ENCODE assay signal across 2 cellular contexts in the genomic region with DNA sequence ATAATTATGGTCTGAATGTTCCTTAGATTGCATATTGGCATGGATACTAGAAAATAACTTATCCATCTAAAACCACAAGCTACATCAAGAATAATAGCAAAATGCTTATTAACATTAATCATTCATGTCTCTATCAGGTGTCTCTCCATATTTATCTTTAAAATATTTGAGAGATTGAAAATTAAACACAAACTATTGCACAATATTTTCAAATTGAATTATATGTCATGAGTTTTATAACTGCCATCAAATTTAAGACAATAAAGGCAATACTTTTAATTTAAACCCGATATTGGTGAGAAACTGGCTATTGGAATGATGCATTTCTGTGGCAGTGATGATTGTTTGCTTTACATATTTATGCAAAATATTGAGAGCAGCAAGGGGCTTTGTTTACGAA.
TF ChIP-seq lines count a peak whose summit lies in the region.

No MANE protein-coding gene starts in this region.

TF ChIP-seq in IMR-90, 13 proteins besides CTCF, POLR2A, EP300 and RAD21:
- peak; percentile 64 for TF ChIP-seq CEBPB (IDR thresholded peaks at IDR 0.05; ENCODE audit: low read depth, low read length)
- TF ChIP-seq, protein P1, sequence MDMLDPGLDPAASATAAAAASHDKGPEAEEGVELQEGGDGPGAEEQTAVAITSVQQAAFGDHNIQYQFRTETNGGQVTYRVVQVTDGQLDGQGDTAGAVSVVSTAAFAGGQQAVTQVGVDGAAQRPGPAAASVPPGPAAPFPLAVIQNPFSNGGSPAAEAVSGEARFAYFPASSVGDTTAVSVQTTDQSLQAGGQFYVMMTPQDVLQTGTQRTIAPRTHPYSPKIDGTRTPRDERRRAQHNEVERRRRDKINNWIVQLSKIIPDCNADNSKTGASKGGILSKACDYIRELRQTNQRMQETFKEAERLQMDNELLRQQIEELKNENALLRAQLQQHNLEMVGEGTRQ (IDR thresholded peaks at IDR 0.05; ENCODE audit: low read depth, low read length) = no peak

TF ChIP-seq in K562, 482 proteins besides CTCF, POLR2A, EP300 and RAD21:
- TF ChIP-seq MBD2 (IDR thresholded peaks at IDR 0.05; ENCODE audit: borderline replicate concordance, low read depth) (no peak), CEBPB (tag; IDR thresholded peaks at IDR 0.05) (peak; percentile 85), MCM3 (IDR thresholded peaks at IDR 0.05) (no peak), KHSRP (IDR thresholded peaks at IDR 0.05) (no peak), CBX2 (IDR thresholded peaks at IDR 0.05; ENCODE audit: insufficient read depth, low read length, poor library complexity, severe bottlenecking) (no peak), SPI1 (IDR thresholded peaks at IDR 0.05; ENCODE audit: borderline replicate concordance, low read depth, low read length) (no peak), CHCHD3 (CRISPR knock-in tag; IDR thresholded peaks at IDR 0.05) (no peak), HNRNPUL1 (IDR thresholded peaks at IDR 0.05; ENCODE audit: low read length) (no peak), ARNT (IDR thresholded peaks at IDR 0.05) (no peak), ZNF224 (CRISPR knock-in tag; IDR thresholded peaks at IDR 0.05) (no peak), HMGN3 (IDR thresholded peaks at IDR 0.05; ENCODE audit: borderline replicate concordance, extremely low read depth, insufficient read length, low read depth, low read length) (no peak), NCOA6 (IDR thresholded peaks at IDR 0.05) (no peak), MEIS2 (IDR thresholded peaks at IDR 0.05; ENCODE audit: partially characterized antibody) (no peak), CEBPG (CRISPR knock-in tag; IDR thresholded peaks at IDR 0.05) (no peak), CEBPG (tag; conservative IDR thresholded peaks at IDR 0.05 in 1 of 2, IDR thresholded peaks at IDR 0.05 in 1 of 2) (peak in 1 of 2 experiments; percentile 94; a peak in 2 of 4 replicates), NBN (IDR thresholded peaks at IDR 0.05; ENCODE audit: low read depth) (no peak)
- TF ChIP-seq, protein P2, sequence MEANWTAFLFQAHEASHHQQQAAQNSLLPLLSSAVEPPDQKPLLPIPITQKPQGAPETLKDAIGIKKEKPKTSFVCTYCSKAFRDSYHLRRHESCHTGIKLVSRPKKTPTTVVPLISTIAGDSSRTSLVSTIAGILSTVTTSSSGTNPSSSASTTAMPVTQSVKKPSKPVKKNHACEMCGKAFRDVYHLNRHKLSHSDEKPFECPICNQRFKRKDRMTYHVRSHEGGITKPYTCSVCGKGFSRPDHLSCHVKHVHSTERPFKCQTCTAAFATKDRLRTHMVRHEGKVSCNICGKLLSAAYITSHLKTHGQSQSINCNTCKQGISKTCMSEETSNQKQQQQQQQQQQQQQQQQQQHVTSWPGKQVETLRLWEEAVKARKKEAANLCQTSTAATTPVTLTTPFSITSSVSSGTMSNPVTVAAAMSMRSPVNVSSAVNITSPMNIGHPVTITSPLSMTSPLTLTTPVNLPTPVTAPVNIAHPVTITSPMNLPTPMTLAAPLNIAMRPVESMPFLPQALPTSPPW (CRISPR knock-in tag; IDR thresholded peaks at IDR 0.05) = no peak
